Comparison of ENCODE assay signal across 11 cellular contexts in the genomic region with DNA sequence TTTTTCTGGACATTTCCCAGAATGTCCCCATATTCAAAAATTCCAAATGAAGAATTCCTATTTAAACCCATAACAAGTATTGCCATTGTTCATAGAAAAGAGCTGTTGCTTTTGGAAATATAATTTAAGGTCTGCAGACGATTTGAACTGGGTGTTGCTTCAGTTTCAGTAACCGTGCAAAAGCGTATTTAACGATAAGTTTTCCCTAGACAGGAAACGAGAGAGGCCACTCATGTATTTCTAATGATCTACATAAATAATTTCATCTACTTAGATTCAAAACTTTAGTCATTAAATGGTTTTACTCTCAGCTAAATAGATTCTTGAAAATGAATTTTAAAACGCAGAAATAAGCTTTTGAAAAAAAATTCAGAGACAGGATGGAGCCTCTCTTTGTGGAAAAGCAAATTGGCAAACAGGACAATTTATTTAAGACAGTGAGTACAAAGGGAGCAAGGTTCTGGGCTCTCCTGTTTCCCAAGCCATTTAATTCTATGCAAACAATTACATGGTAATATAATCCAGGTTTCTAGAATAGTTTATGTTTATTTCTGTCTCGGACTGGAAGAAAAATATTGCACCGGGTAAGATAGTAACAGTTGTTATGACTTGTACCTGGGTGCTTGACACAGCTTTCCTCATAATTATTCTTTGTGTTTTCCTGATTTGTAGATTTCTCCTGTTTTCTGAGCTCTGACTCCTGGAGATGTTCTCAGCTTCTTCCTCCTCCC.
DNase-seq lines count a peak whose midpoint lies in the region; ATAC-seq, FAIRE-seq and TF ChIP-seq lines count a peak whose summit lies in the region.
"Had no signal": no experiment of that assay in that cellular context is flagged by ENCODE, and none has a peak within 500 bp of the region (broad histone marks: within the 10 kb centered on the region; RNA-seq: fewer than 3 reads in every experiment).

No MANE protein-coding gene starts in this region.

- H3K4me3 ChIP-seq in A673 (ENCODE audit: low read depth, low read length, poor library complexity, severe bottlenecking), result peak overlapping the region; percentile 45
- peak overlapping the region; percentile 35 to 51 (median 43); a peak in 5 of 6 replicates for H3K4me3 ChIP-seq in HepG2 (replicated peaks in 1 of 3; ENCODE audit: insufficient read depth in 1 of 3, low read depth in 2 of 3, low read length in 3 of 3)
- H3K4me3 ChIP-seq: upper lobe of left lung had no signal

- no peak overlapping the region for H3K4me3 Mint-ChIP-seq in activated T-cell treated with anti-CD3 and anti-CD28 coated beads, Interleukin-2, amount 50 U/mL, for 4 hours

- peaks cover 9% of the 10 kb centered on the region for H3K9me3 Mint-ChIP-seq in activated T-cell treated with anti-CD3 and anti-CD28 coated beads, Interleukin-2, amount 50 U/mL, for 4 hours

- intact Hi-C loops in A673 (cut with micrococcal nuclease; ENCODE audit: unreplicated experiment), result no loop called here
- intact Hi-C loops in HepG2 (cut with micrococcal nuclease; ENCODE audit: unreplicated experiment), result loop anchor here (1.0 kb wide), 2 partner anchors 9 to 378 kb away; no protein-coding TSS in a partner anchor

- WGBS in HepG2 (ENCODE audit: low lambda C conversion rate), result under 1% methylated on average over 8 of the region's 8 CpGs

- POLR2A ChIA-PET in A673 (lab: Charles Lee; ENCODE audit: low non-redundant PET) (interaction anchor here (0.6 to 0.7 kb wide), 2 partner anchors 46 to 222 kb away, joined by 3 to 4 read pairs; no protein-coding TSS in a partner anchor), HepG2 (lab: Yijun Ruan, JAX) (interaction anchor here (0.7 to 2.6 kb wide), 14 partner anchors 9 to 388 kb away, joined by 3 to 24 read pairs (median 4); no protein-coding TSS in a partner anchor)

- H3K27me3 Mint-ChIP-seq in activated T-cell treated with anti-CD3 and anti-CD28 coated beads, Interleukin-2, amount 50 U/mL, for 4 hours (ENCODE audit: low read depth), result no peaks in the 10 kb centered on the region

- peak; percentile 22 for ATAC-seq in HepG2
- no peak for ATAC-seq in activated T-cell treated with anti-CD3 and anti-CD28 coated beads, Interleukin-2, amount 50 U/mL, for 4 hours
- no peak for ATAC-seq in stimulated activated naive CD8-positive, alpha-beta T cell treated with anti-CD3 and anti-CD28 coated beads, Interleukin-15, Interleukin-2, amounts not matched to agents 100 U/mL and 50 U/mL, for 24 hours
- ATAC-seq in HG03108 (IDR thresholded peaks at IDR 0.05; ENCODE audit: unreplicated experiment), result no peak

- no peaks in the 10 kb centered on the region for H3K36me3 Mint-ChIP-seq in activated T-cell treated with anti-CD3 and anti-CD28 coated beads, Interleukin-2, amount 50 U/mL, for 4 hours (ENCODE audit: insufficient read depth)

- no peak for TF ChIP-seq RAD21 in HepG2 (CRISPR knock-in tag; IDR thresholded peaks at IDR 0.05)

- TF ChIP-seq EP300 in HepG2 (IDR thresholded peaks at IDR 0.05; ENCODE audit: low read depth in 2 of 2, low read length in 2 of 2) (peak in 1 of 2 experiments; percentile 93; a peak in 3 of 4 replicates), HepG2 (CRISPR knock-in tag; IDR thresholded peaks at IDR 0.05; ENCODE audit: borderline replicate concordance) (no peak; the same call in 1 of the 2 replicates)

- in situ Hi-C loops in HepG2 (cut with HindIII; ENCODE audit: extremely low pct_ligation_motif_present, low pct_unique_long_range_greater_than_20kb), result no loop called here

- no peaks in the 10 kb centered on the region for H4K20me1 ChIP-seq in HepG2 (ENCODE audit: insufficient read depth, low read length)

- no peaks in the 10 kb centered on the region for H3K27me3 ChIP-seq in A673 (replicated peaks; ENCODE audit: insufficient read depth, low read depth, low read length, poor library complexity)
- H3K27me3 ChIP-seq in HepG2 (ENCODE audit: control insufficient read depth in 1 of 2, insufficient read depth in 2 of 2, low read length in 2 of 2), result no peaks in the 10 kb centered on the region; a peak in 1 of 5 replicates
- H3K27me3 ChIP-seq: upper lobe of left lung had no signal

- H3K9ac ChIP-seq in HepG2 (ENCODE audit: insufficient read depth, low read depth, low read length), result peak overlapping the region; percentile 93

- DNase-seq in A673 (ENCODE audit: low spot score) (no peak), NCI-H1092 (lab: John Stamatoyannopoulos, UW) (peak; percentile 53), SHP77 treated with DMSO at 0.1 percent for 48 hours (lab: John Stamatoyannopoulos, UW) (peak; percentile 66), HepG2 (ENCODE audit: low spot score) (peak; percentile 91), midbrain (lab: John Stamatoyannopoulos, UW) (no peak)
- DNase-seq in activated T-cell treated with anti-CD3 and anti-CD28 coated beads, Interleukin-2, amount 50 U/mL, for 4 hours, result no peak
- DNase-seq in stimulated activated naive CD8-positive, alpha-beta T cell treated with anti-CD3 and anti-CD28 coated beads, Interleukin-15, Interleukin-2, amounts not matched to agents 100 U/mL and 50 U/mL, for 24 hours, result no peak

- no TSS peak for BruUV-seq in A673 (replicated peaks; lab: Mats Ljungman, UMichigan)
- BruUV-seq in HepG2 (replicated peaks; lab: Mats Ljungman, UMichigan), result TSS peak; percentile 84

- H3K27ac ChIP-seq in A673 (ENCODE audit: low read depth, low read length, poor library complexity, severe bottlenecking) (peak overlapping the region; percentile 74), HepG2 (ENCODE audit: extremely low read length, insufficient read depth, low read length) (peak overlapping the region; percentile 99)
- H3K27ac ChIP-seq: RWPE1, upper lobe of left lung, VCaP had no signal

- CTCF ChIA-PET in A673 (lab: Charles Lee), result interaction anchor here (0.6 to 1.3 kb wide), 2 partner anchors 12 to 295 kb away, joined by 5 read pairs; no protein-coding TSS in a partner anchor
- CTCF ChIA-PET in HepG2 (lab: Yijun Ruan, JAX; ENCODE audit: low intra/inter-chr PET ratio, low total read pairs), result interaction anchor here (1.5 to 1.6 kb wide), 2 partner anchors 51 to 189 kb away, joined by 3 to 6 read pairs; no protein-coding TSS in a partner anchor

- peaks cover 17% of the 10 kb centered on the region for H3K79me2 ChIP-seq in HepG2 (ENCODE audit: insufficient read depth, low read length)

- peak overlapping the region; percentile 76 for H3K4me2 ChIP-seq in HepG2 (ENCODE audit: low read depth, low read length)

- TF ChIP-seq CTCF in A673 (conservative IDR thresholded peaks at IDR 0.05; ENCODE audit: low read depth, low read length) (no peak), HepG2 (CRISPR knock-in tag; IDR thresholded peaks at IDR 0.05) (no peak)

- H3K4me1 ChIP-seq in A673 (ENCODE audit: insufficient read depth, low read length, poor library complexity, severe bottlenecking) (peaks cover 30% of the 10 kb centered on the region), HepG2 (ENCODE audit: insufficient read depth, low read length) (peaks cover 55% of the 10 kb centered on the region)

- H2AFZ ChIP-seq in HepG2 (ENCODE audit: low read length), result no peak overlapping the region

- peaks cover 2% of the 10 kb centered on the region for H3K9me3 ChIP-seq in A673 (ENCODE audit: low read depth, low read length, poor library complexity, severe bottlenecking)
- no peaks in the 10 kb centered on the region for H3K9me3 ChIP-seq in HepG2 (ENCODE audit: low read length)
- H3K9me3 ChIP-seq: upper lobe of left lung had no signal

- FAIRE-seq in HepG2 (lab: Jason Lieb, UNC), result no peak

- H3K4me1 Mint-ChIP-seq in activated T-cell treated with anti-CD3 and anti-CD28 coated beads, Interleukin-2, amount 50 U/mL, for 4 hours (ENCODE audit: low read depth), result no peaks in the 10 kb centered on the region

- TF ChIP-seq POLR2A in HepG2 (IDR thresholded peaks at IDR 0.05; ENCODE audit: insufficient read depth in 1 of 2, low read depth in 2 of 2, low read length in 2 of 2), result no peak

- no peaks in the 10 kb centered on the region for H3K36me3 ChIP-seq in A673 (ENCODE audit: insufficient read depth, low read length, poor library complexity, severe bottlenecking)
- H3K36me3 ChIP-seq in HepG2 (replicated peaks in 1 of 2; ENCODE audit: control insufficient read depth in 1 of 2, insufficient read depth in 2 of 2, low read length in 2 of 2), result no peaks in the 10 kb centered on the region
- H3K36me3 ChIP-seq: upper lobe of left lung had no signal

TF ChIP-seq in HepG2, 621 proteins besides CTCF, POLR2A, EP300 and RAD21 (continues in another document):
- no peak for TF ChIP-seq WIZ (CRISPR knock-in tag; IDR thresholded peaks at IDR 0.05)
- TF ChIP-seq, protein P1, sequence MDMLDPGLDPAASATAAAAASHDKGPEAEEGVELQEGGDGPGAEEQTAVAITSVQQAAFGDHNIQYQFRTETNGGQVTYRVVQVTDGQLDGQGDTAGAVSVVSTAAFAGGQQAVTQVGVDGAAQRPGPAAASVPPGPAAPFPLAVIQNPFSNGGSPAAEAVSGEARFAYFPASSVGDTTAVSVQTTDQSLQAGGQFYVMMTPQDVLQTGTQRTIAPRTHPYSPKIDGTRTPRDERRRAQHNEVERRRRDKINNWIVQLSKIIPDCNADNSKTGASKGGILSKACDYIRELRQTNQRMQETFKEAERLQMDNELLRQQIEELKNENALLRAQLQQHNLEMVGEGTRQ (IDR thresholded peaks at IDR 0.05; ENCODE audit: low read depth, low read length), result no peak
- TF ChIP-seq, protein P1 (CRISPR knock-in tag; IDR thresholded peaks at IDR 0.05; ENCODE audit: borderline replicate concordance), result no peak
- no peak for TF ChIP-seq JARID2 (CRISPR knock-in tag; IDR thresholded peaks at IDR 0.05; ENCODE audit: insufficient replicate concordance)
- TF ChIP-seq, protein P2, sequence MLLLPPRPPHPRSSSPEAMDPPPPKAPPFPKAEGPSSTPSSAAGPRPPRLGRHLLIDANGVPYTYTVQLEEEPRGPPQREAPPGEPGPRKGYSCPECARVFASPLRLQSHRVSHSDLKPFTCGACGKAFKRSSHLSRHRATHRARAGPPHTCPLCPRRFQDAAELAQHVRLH (CRISPR knock-in tag; IDR thresholded peaks at IDR 0.05; ENCODE audit: borderline replicate concordance, low read depth), result no peak
- no peak for TF ChIP-seq ZNF629 (CRISPR knock-in tag; conservative IDR thresholded peaks at IDR 0.05)
- TF ChIP-seq ZNF660 (CRISPR knock-in tag; IDR thresholded peaks at IDR 0.05; ENCODE audit: borderline replicate concordance, low read depth), result no peak
- no peak for TF ChIP-seq ATM (IDR thresholded peaks at IDR 0.05; ENCODE audit: borderline replicate concordance)
- 0 out of 2 replicates have a peak, but pooled peaks have one; percentile 8 for TF ChIP-seq RCOR2 (CRISPR knock-in tag; IDR thresholded peaks at IDR 0.05)

Comparison
In these comparisons a context has a peak if more than half of its experiments do, and no peak if none do; other contexts are left out.
1. DNase-seq: peak in NCI-H1092 (single experiment), SHP77 treated with DMSO at 0.1 percent for 48 hours (single experiment) and HepG2 (single experiment); none in A673 (single experiment), activated T-cell treated with anti-CD3 and anti-CD28 coated beads, Interleukin-2, amount 50 U/mL, for 4 hours (single experiment), stimulated activated naive CD8-positive, alpha-beta T cell treated with anti-CD3 and anti-CD28 coated beads, Interleukin-15, Interleukin-2, amounts not matched to agents 100 U/mL and 50 U/mL, for 24 hours (single experiment) and midbrain (single experiment).